ENCODE assay signal across 28 cellular contexts in genomic region chr12:47545938-47546609, GRCh38.
"Had no signal": no experiment of that assay in that cellular context is flagged by ENCODE, and none has a peak within 500 bp of the region (broad histone marks: within the 10 kb centered on the region; RNA-seq: fewer than 3 reads in every experiment).

No MANE protein-coding gene starts in this region.

- H3K27ac Mint-ChIP-seq: activated CD4-positive, alpha-beta memory T cell treated with anti-CD3 and anti-CD28 coated beads, Interleukin-2, amount 10 ng/mL, durations not matched to agents 7 days and 5 days; activated CD4-positive, alpha-beta T cell treated with anti-CD3 and anti-CD28 coated beads, Interleukin-2, amount 10 ng/mL, durations not matched to agents 24 days and 14 days; activated naive CD4-positive, alpha-beta T cell treated with anti-CD3 and anti-CD28 coated beads, Interleukin-2, amount 10 ng/mL, durations not matched to agents 7 days and 5 days; activated T-cell treated with anti-CD3 and anti-CD28 coated beads, Interleukin-2, amount 50 U/mL, for 72 hours; brain; mesothelial cell of epicardium; naive thymus-derived CD8-positive, alpha-beta T cell had no signal

- H3K36me3 Mint-ChIP-seq: activated naive CD4-positive, alpha-beta T cell treated with anti-CD3 and anti-CD28 coated beads, Interleukin-2, amount 10 ng/mL, durations not matched to agents 7 days and 5 days; brain; mesothelial cell of epicardium; neural progenitor cell had no signal

- ATAC-seq: activated CD4-positive, CD25-positive, alpha-beta regulatory T cell treated with anti-CD3 and anti-CD28 coated beads, Interleukin-2, amount 50 U/mL, for 24 hours; activated T-cell treated with anti-CD3 and anti-CD28 coated beads, Interleukin-2, amount 50 U/mL, for 72 hours; gastrocnemius medialis; left ventricle myocardium superior; naive thymus-derived CD8-positive, alpha-beta T cell had no signal

- H3K9me3 ChIP-seq: gastrocnemius medialis, sigmoid colon, spleen, suprapubic skin, transverse colon, uterus had no signal

- H3K4me1 Mint-ChIP-seq: activated CD4-positive, alpha-beta memory T cell treated with anti-CD3 and anti-CD28 coated beads, Interleukin-2, amount 10 ng/mL, durations not matched to agents 7 days and 5 days; activated naive CD4-positive, alpha-beta T cell treated with anti-CD3 and anti-CD28 coated beads, Interleukin-2, amount 10 ng/mL, durations not matched to agents 7 days and 5 days; mesothelial cell of epicardium; neural progenitor cell had no signal

- H3K36me3 ChIP-seq: gastrocnemius medialis, neural progenitor cell, sigmoid colon, spleen, suprapubic skin, transverse colon, uterus had no signal

- H3K9ac ChIP-seq: neural progenitor cell had no signal

- H3K4me2 ChIP-seq: neural progenitor cell had no signal

- H3K27me3 ChIP-seq: gastrocnemius medialis, neural progenitor cell, sigmoid colon, spleen, suprapubic skin, transverse colon, uterus had no signal

- H3K4me3 Mint-ChIP-seq: activated CD4-positive, alpha-beta memory T cell treated with anti-CD3 and anti-CD28 coated beads, Interleukin-2, amount 10 ng/mL, durations not matched to agents 7 days and 5 days; activated CD4-positive, alpha-beta T cell treated with anti-CD3 and anti-CD28 coated beads, Interleukin-2, amount 10 ng/mL, durations not matched to agents 24 days and 14 days; activated naive CD4-positive, alpha-beta T cell treated with anti-CD3 and anti-CD28 coated beads, Interleukin-2, amount 10 ng/mL, durations not matched to agents 7 days and 5 days; activated T-cell treated with anti-CD3 and anti-CD28 coated beads, Interleukin-2, amount 50 U/mL, for 72 hours; brain; mesothelial cell of epicardium; naive thymus-derived CD8-positive, alpha-beta T cell; neural progenitor cell; stimulated activated naive CD8-positive, alpha-beta T cell treated with anti-CD3 and anti-CD28 coated beads, Interleukin-15, Interleukin-2, amounts not matched to agents 100 ng/mL and 50 ng/mL, for 24 hours; T-helper 2 cell treated with Interferon-gamma antibody and Interleukin-4, amounts not matched to agents 5 μg/mL and 100 μg/mL, for 36 hours had no signal

- H3K9me3 Mint-ChIP-seq: activated CD4-positive, alpha-beta memory T cell treated with anti-CD3 and anti-CD28 coated beads, Interleukin-2, amount 10 ng/mL, durations not matched to agents 7 days and 5 days; activated naive CD4-positive, alpha-beta T cell treated with anti-CD3 and anti-CD28 coated beads, Interleukin-2, amount 10 ng/mL, durations not matched to agents 7 days and 5 days; mesothelial cell of epicardium; neural progenitor cell; stimulated activated naive CD8-positive, alpha-beta T cell treated with anti-CD3 and anti-CD28 coated beads, Interleukin-15, Interleukin-2, amounts not matched to agents 100 ng/mL and 50 ng/mL, for 24 hours; T-helper 2 cell treated with Interferon-gamma antibody and Interleukin-4, amounts not matched to agents 5 μg/mL and 100 μg/mL, for 36 hours had no signal

- DNase-seq: activated CD4-positive, alpha-beta memory T cell treated with anti-CD3 and anti-CD28 coated beads, Interleukin-2, amount 10 ng/mL, durations not matched to agents 7 days and 5 days; activated CD4-positive, alpha-beta T cell treated with anti-CD3 and anti-CD28 coated beads, Interleukin-2, amount 10 ng/mL, durations not matched to agents 24 days and 14 days; activated effector memory CD4-positive, alpha-beta T cell treated with Interleukin-2 at 50 U/mL for 16 hours; activated naive CD4-positive, alpha-beta T cell treated with anti-CD3 and anti-CD28 coated beads, Interleukin-2, amount 10 ng/mL, durations not matched to agents 7 days and 5 days; activated T-cell treated with anti-CD3 and anti-CD28 coated beads, Interleukin-2, amount 50 U/mL, for 72 hours; aorta; central memory CD4-positive, alpha-beta T cell; dermis blood vessel endothelial cell; effector CD8-positive, alpha-beta T cell; gastrocnemius medialis; head of caudate nucleus; hypothalamus; left ventricle myocardium superior; mammary epithelial cell; naive thymus-derived CD8-positive, alpha-beta T cell; sigmoid colon; spleen; stimulated activated CD4-positive, alpha-beta T cell treated with anti-CD3 and anti-CD28 coated beads, Interleukin-4, amount 100 ng/mL, for 1 hour; transverse colon; uterus had no signal

- H3K27ac ChIP-seq: gastrocnemius medialis, neural progenitor cell, sigmoid colon, suprapubic skin, transverse colon, uterus, VCaP had no signal

- H3K27me3 Mint-ChIP-seq: activated CD4-positive, alpha-beta memory T cell treated with anti-CD3 and anti-CD28 coated beads, Interleukin-2, amount 10 ng/mL, durations not matched to agents 7 days and 5 days; activated CD4-positive, alpha-beta T cell treated with anti-CD3 and anti-CD28 coated beads, Interleukin-2, amount 10 ng/mL, durations not matched to agents 24 days and 14 days; activated naive CD4-positive, alpha-beta T cell treated with anti-CD3 and anti-CD28 coated beads, Interleukin-2, amount 10 ng/mL, durations not matched to agents 7 days and 5 days; stimulated activated naive CD8-positive, alpha-beta T cell treated with anti-CD3 and anti-CD28 coated beads, Interleukin-15, Interleukin-2, amounts not matched to agents 100 ng/mL and 50 ng/mL, for 24 hours had no signal

- H3K4me3 ChIP-seq: gastrocnemius medialis, neural progenitor cell, sigmoid colon, spleen, suprapubic skin, transverse colon, uterus had no signal

- H3K4me1 ChIP-seq: gastrocnemius medialis, neural progenitor cell, suprapubic skin, uterus had no signal
